7 cellular contexts compared by ENCODE assay signal in genomic region chr2:73233154-73233931, GRCh38. TPM values are rescaled to one million over a fixed set of nuclear protein-coding genes. Genes with fewer than 3 reads are reported as not detected.
DNase-seq lines count a peak whose midpoint lies in the region; ATAC-seq, FAIRE-seq and TF ChIP-seq lines count a peak whose summit lies in the region.

PRADC1 (minus strand) TSS chr2:73233239; CDS start chr2:73233160, 79 bp downstream.

- peak; percentile 92 for ATAC-seq in HG02981 (IDR thresholded peaks at IDR 0.05; ENCODE audit: unreplicated experiment)

- no peaks in the 10 kb centered on the region for H3K9me3 ChIP-seq in hepatocyte (ENCODE audit: low read depth)

- H3K4me1 ChIP-seq in hepatocyte (ENCODE audit: insufficient read depth): peaks cover 6% of the 10 kb centered on the region

- DNase-seq in GM18507 (ENCODE audit: extremely low spot score, insufficient read length, low read depth) (peak; percentile 97), NCI-H2029 treated with DMSO at 0.1 percent for 48 hours (lab: John Stamatoyannopoulos, UW) (peak; percentile 92), T1000 (lab: John Stamatoyannopoulos, UW) (peak; percentile 96), astrocyte of the hippocampus (ENCODE audit: low read depth, low spot score) (peak; percentile 100), hepatocyte (ENCODE audit: low spot score) (peak; percentile 99), renal cortical epithelial cell (ENCODE audit: low read depth) (peak; percentile 99)

- peak within 1 kb of the TSS; percentile 99 for H3K4me3 ChIP-seq in hepatocyte

- no peaks in the 10 kb centered on the region for H3K27me3 ChIP-seq in hepatocyte

- H3K36me3 ChIP-seq in hepatocyte (replicated peaks; ENCODE audit: insufficient read depth, low read depth): no peaks in the 10 kb centered on the region

- H3K79me2 ChIP-seq in hepatocyte: peaks cover 41% of the 10 kb centered on the region

- TF ChIP-seq CTCF in hepatocyte (IDR thresholded peaks at IDR 0.05; ENCODE audit: poor library complexity): no peak

- FAIRE-seq in GM18507 (lab: Jason Lieb, UNC): peak; percentile 93

- H3K27ac ChIP-seq in hepatocyte: peak within 1 kb of the TSS; percentile 99

- no peaks in the 10 kb centered on the region for H3K9me2 ChIP-seq in hepatocyte (replicated peaks; ENCODE audit: insufficient read depth)

- 1% methylated on average over 60 of the region's 67 CpGs for WGBS in hepatocyte (ENCODE audit: low lambda C conversion rate, missing lambda C conversion rate)

- peaks cover 38% of the 10 kb centered on the region for H4K20me1 ChIP-seq in hepatocyte (ENCODE audit: insufficient read depth, poor library complexity, severe bottlenecking)

- peak within 1 kb of the TSS; percentile 99 for H2AFZ ChIP-seq in hepatocyte

- peak within 1 kb of the TSS; percentile 92 for H3K4me2 ChIP-seq in hepatocyte

RNA-seq across cellular contexts. Expression of gene PRADC1, which starts in this region (rescaled TPM):
- total RNA-seq in hepatocyte (26.9 and 36.6 TPM in 2 replicates), renal cortical epithelial cell (5.8 and 13.7 TPM in 2 replicates)
- 31.6 and 39.7 TPM in 2 replicates for polyA plus RNA-seq in hepatocyte

Comparison
In these comparisons a context has a peak if more than half of its experiments do, and no peak if none do; other contexts are left out.
1. Peak in every context shown above with its lines: DNase-seq, ATAC-seq, H3K4me3 ChIP-seq and H3K27ac ChIP-seq.